In the genomic region with DNA sequence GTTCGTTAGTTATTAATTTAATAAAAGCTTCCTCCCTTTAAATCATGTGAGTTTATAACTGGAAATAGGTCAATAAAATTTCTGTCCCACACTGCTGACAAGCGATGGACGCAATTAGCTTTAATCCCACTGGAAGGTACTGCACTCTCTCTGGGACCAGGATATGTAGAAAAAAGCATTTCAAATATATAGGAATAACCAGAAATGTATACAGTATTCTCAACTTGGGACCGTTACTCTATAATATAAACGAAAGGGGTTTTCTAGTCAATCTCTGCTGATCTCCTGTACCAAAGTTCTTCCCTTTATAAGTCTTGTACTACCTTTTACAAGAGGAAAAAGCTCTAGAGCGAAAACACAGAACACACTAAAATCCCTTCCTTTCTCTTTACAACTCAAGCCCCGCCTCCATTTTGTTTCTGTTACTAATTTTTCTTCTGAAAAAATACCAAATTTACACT, we compare ENCODE assay signal across 8 cellular contexts.
DNase-seq lines count a peak whose midpoint lies in the region; TF ChIP-seq lines count a peak whose summit lies in the region.

No MANE protein-coding gene starts in this region.

- H3K4me3 ChIP-seq in NB4 (ENCODE audit: low read depth, low read length): peak overlapping the region; percentile 74
- peak overlapping the region; percentile 80 to 84 for H3K4me3 ChIP-seq in muscle layer of duodenum (ENCODE audit: low read depth in 1 of 2, low read length in 2 of 2)

- no peak for TF ChIP-seq POLR2A in NB4 (IDR thresholded peaks at IDR 0.05; ENCODE audit: extremely low read depth, insufficient read length)

- H3K9me3 ChIP-seq in ES-I3 (ENCODE audit: control insufficient read depth, insufficient read depth, low read length) (no peaks in the 10 kb centered on the region), muscle layer of duodenum (ENCODE audit: control insufficient read depth in 1 of 2, low read length in 2 of 2) (no peaks in the 10 kb centered on the region)

- H3K27me3 ChIP-seq in muscle layer of duodenum (ENCODE audit: low read depth, low read length): no peaks in the 10 kb centered on the region

- POLR2A ChIA-PET in GM10248 (lab: Yijun Ruan, JAX): no interaction called here

- TF ChIP-seq CTCF in NB4 (IDR thresholded peaks at IDR 0.05; ENCODE audit: low read depth, low read length): no peak
- no peak for TF ChIP-seq CTCF in GM10248 (IDR thresholded peaks at IDR 0.05; ENCODE audit: control extremely low read depth, extremely low read depth, low read depth, missing control alignments)

- H3K4me1 ChIP-seq in ES-I3 (ENCODE audit: insufficient read depth, low read length) (no peaks in the 10 kb centered on the region; the same call in 1 of the 2 replicates), muscle layer of duodenum (ENCODE audit: control insufficient read depth in 1 of 2, insufficient read depth in 2 of 2, low read length in 2 of 2) (peaks cover 12 to 27% of the 10 kb centered on the region in 2 donors)

- DNase-seq in NB4 (ENCODE audit: low read depth): peak; percentile 61
- DNase-seq in GM10248 (ENCODE audit: extremely low spot score): no peak
- no peak for DNase-seq in NCI-H2029 treated with DMSO at 0.1 percent for 48 hours (lab: John Stamatoyannopoulos, UW)
- DNase-seq in NCI-H774 (lab: John Stamatoyannopoulos, UW): no peak
- DNase-seq in stimulated activated CD4-positive, alpha-beta T cell treated with anti-CD3 and anti-CD28 coated beads, Interleukin-4, amount 100 ng/mL, for 24 hours: no peak

- H3K9ac ChIP-seq in ES-I3 (ENCODE audit: low read depth, low read length): peak overlapping the region; percentile 92

- H3K36me3 ChIP-seq in ES-I3 (ENCODE audit: insufficient read depth, low read length) (no peaks in the 10 kb centered on the region), muscle layer of duodenum (ENCODE audit: control insufficient read depth in 1 of 2, insufficient read depth in 2 of 2, low read length in 2 of 2) (peaks cover 0 to 12% of the 10 kb centered on the region in 2 donors)

- CTCF ChIA-PET in GM10248 (lab: Yijun Ruan, JAX): interaction anchor here (0.7 to 3.1 kb wide), 8 partner anchors 8 to 483 kb away, joined by 3 to 11 read pairs (median 3); no protein-coding TSS in a partner anchor

- H3K27ac ChIP-seq in cingulate gyrus (ENCODE audit: low read depth, low read length): peak overlapping the region; percentile 100
- H3K27ac ChIP-seq in muscle layer of duodenum (ENCODE audit: low read length): peak overlapping the region; percentile 100
